ENCODE assay signal across 19 cellular contexts in genomic region chr3:99962703-99963102, GRCh38.
DNase-seq lines count a peak whose midpoint lies in the region; ATAC-seq and TF ChIP-seq lines count a peak whose summit lies in the region.
"Had no signal": no experiment of that assay in that cellular context is flagged by ENCODE, and none has a peak within 500 bp of the region (broad histone marks: within the 10 kb centered on the region; RNA-seq: fewer than 3 reads in every experiment).

No MANE protein-coding gene starts in this region.

- H3K4me1 Mint-ChIP-seq in Calu3 (ENCODE audit: low read depth, unreplicated experiment): peaks cover 13% of the 10 kb centered on the region

- BruUV-seq in Calu3 (replicated peaks; lab: Mats Ljungman, UMichigan): no TSS peak

- no peaks in the 10 kb centered on the region for H3K9me3 Mint-ChIP-seq in Calu3 (ENCODE audit: low read depth, unreplicated experiment)
- H3K9me3 Mint-ChIP-seq: activated T-helper 2 cell treated with anti-CD3 and anti-CD28 coated beads, Interferon-gamma antibody, Interleukin-2, Interleukin-4, amounts not matched to agents 10 μg/mL and 5 μg/mL and 100 μg/mL, durations not matched to agents 14 hours and 24 hours and 36 hours; nephron progenitor cell had no signal

- H3K36me3 Mint-ChIP-seq in Calu3 (ENCODE audit: insufficient read depth, unreplicated experiment): no peaks in the 10 kb centered on the region

- H3K4me3 ChIP-seq in fibroblast of pulmonary artery (replicated peaks; ENCODE audit: low read depth, low read length) (no peak overlapping the region), lower leg skin (ENCODE audit: low read depth, poor library complexity, severe bottlenecking) (no peak overlapping the region)
- H3K4me3 ChIP-seq: BLaER1, gastroesophageal sphincter, right atrium auricular region, SK-N-MC, tibial nerve had no signal

- no peak for TF ChIP-seq POLR2A in lower leg skin (IDR thresholded peaks at IDR 0.05)

- H3K4me3 Mint-ChIP-seq in Calu3 (ENCODE audit: low read depth, unreplicated experiment): no peak overlapping the region
- H3K4me3 Mint-ChIP-seq: nephron progenitor cell had no signal

- DNase-seq in ELR (ENCODE audit: low read depth) (peak; percentile 83), fibroblast of pulmonary artery (ENCODE audit: low read depth) (peak; percentile 91), stromal cell of bone marrow (ENCODE audit: low read depth) (peak; percentile 40), lower leg skin (ENCODE audit: low spot score in 2 of 2) (no peak), Calu3 (no peak), NCI-H526 treated with DMSO at 0.1 percent for 48 hours (lab: John Stamatoyannopoulos, UW) (no peak)
- DNase-seq: DMS79 treated with DMSO at 0.1 percent for 48 hours; NCI-H446; nephron progenitor cell; stimulated activated CD4-positive, alpha-beta T cell treated with anti-CD3 and anti-CD28 coated beads, Interleukin-2, amount 100 ng/mL, for 48 hours; WERI-Rb-1 had no signal

- ATAC-seq in SK-N-SH treated with all-trans-retinoic acid at 6 μM for 48 hours (peak; percentile 54; the same call in 2 of the 3 replicates), HG03342 (IDR thresholded peaks at IDR 0.05; ENCODE audit: unreplicated experiment) (no peak)
- ATAC-seq: gastroesophageal sphincter had no signal

- no peaks in the 10 kb centered on the region for H3K27me3 Mint-ChIP-seq in Calu3 (ENCODE audit: unreplicated experiment)

- CTCF ChIA-PET in Calu3 (lab: Charles Lee): no interaction called here

- 80 to 83% methylated on average over 2 of the region's 2 CpGs for whole genome bisulfite sequencing in lower leg skin, 2 donors

- TF ChIP-seq CTCF in fibroblast of pulmonary artery (IDR thresholded peaks at IDR 0.05; ENCODE audit: low read length, missing control alignments) (no peak), lower leg skin (IDR thresholded peaks at IDR 0.05) (no peak), Calu3 (IDR thresholded peaks at IDR 0.05; ENCODE audit: unreplicated experiment) (no peak)

- H3K27ac Mint-ChIP-seq in Calu3 (ENCODE audit: unreplicated experiment): no peak overlapping the region
- H3K27ac Mint-ChIP-seq: activated T-helper 2 cell treated with anti-CD3 and anti-CD28 coated beads, Interferon-gamma antibody, Interleukin-2, Interleukin-4, amounts not matched to agents 10 μg/mL and 5 μg/mL and 100 μg/mL, durations not matched to agents 14 hours and 24 hours and 36 hours; nephron progenitor cell had no signal

- intact Hi-C loops in lower leg skin (cut with DNase I; ENCODE audit: low total_unique reads): no loop called here
- intact Hi-C loops in Calu3 (cut with micrococcal nuclease; ENCODE audit: unreplicated experiment): no loop called here

TF ChIP-seq in SK-N-SH treated with all-trans-retinoic acid at 6 μM for 48 hours, 23 proteins besides CTCF, POLR2A, EP300 and RAD21:
- TF ChIP-seq RARB (CRISPR knock-in tag; IDR thresholded peaks at IDR 0.05): no peak

Comparison
In these comparisons a context has a peak if more than half of its experiments do, and no peak if none do; other contexts are left out.
1. DNase-seq: peak in ELR (single experiment), fibroblast of pulmonary artery (single experiment) and stromal cell of bone marrow (single experiment); none in lower leg skin (0 of 2), Calu3 (single experiment) and NCI-H526 treated with DMSO at 0.1 percent for 48 hours (single experiment).